In the genomic region with DNA sequence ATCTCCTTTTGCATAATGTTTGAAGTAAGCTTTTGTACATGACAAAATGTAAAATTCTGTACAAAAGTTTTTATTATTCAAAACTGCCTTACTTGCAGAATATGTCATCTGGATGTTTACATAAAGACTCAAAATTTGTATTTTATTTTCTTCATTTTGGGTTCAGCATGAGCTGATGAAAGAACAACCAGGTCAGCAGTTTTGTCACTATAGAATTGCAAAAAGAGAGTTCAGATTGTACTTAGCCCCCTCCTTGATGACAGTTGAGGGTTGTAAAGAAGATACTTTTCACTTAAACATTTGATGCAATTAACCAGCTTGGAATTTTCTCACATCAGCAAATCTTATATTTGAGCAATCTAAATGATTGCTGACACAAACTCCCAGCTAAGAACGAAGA, we compare ENCODE assay signal across 36 cellular contexts.
"Had no signal": no experiment of that assay in that cellular context is flagged by ENCODE, and none has a peak within 500 bp of the region (broad histone marks: within the 10 kb centered on the region; RNA-seq: fewer than 3 reads in every experiment).

No MANE protein-coding gene starts in this region.

- H3K4me1 ChIP-seq: adrenal gland, body of pancreas, breast epithelium had no signal

- FAIRE-seq: astrocyte had no signal

- H3K36me3 ChIP-seq: adrenal gland, brain microvascular endothelial cell, breast epithelium had no signal

- H3K9me3 ChIP-seq: adrenal gland, body of pancreas, breast epithelium had no signal

- H3K4me3 Mint-ChIP-seq: activated B cell treated with CpG ODN at 0.5 μM for 24 hours; activated CD4-positive, alpha-beta memory T cell treated with anti-CD3 and anti-CD28 coated beads for 36 hours; activated CD4-positive, alpha-beta T cell treated with anti-CD3 and anti-CD28 coated beads, Interleukin-2, amount 10 ng/mL, durations not matched to agents 24 days and 14 days; activated CD8-positive, alpha-beta T cell treated with anti-CD3 and anti-CD28 coated beads for 36 hours; activated naive CD4-positive, alpha-beta T cell treated with anti-CD3 and anti-CD28 coated beads for 36 hours; activated naive CD8-positive, alpha-beta T cell treated with anti-CD3 and anti-CD28 coated beads for 36 hours; activated T-cell treated with anti-CD3 and anti-CD28 coated beads, Interleukin-2, amount 50 U/mL, for 4 hours; activated T-cell treated with anti-CD3 and anti-CD28 coated beads, Interleukin-2, amount 50 U/mL, for 72 hours; activated T-helper 1 cell treated with anti-CD3 and anti-CD28 coated beads, Interleukin-12 subunit alpha, Interleukin-12 subunit beta, Interleukin-2, Interleukin-4 antibody, amounts not matched to agents 30 ng/mL and 10 ng/mL and 1 ng/mL, durations not matched to agents 14 hours and 24 hours and 36 hours; activated T-helper 17 cell treated with anti-CD3 and anti-CD28 coated beads, Interleukin-2, amount 50 U/mL, for 72 hours; T-helper 1 cell treated with Interleukin-12 subunit alpha and Interleukin-12 subunit beta and Interleukin-4 antibody, amounts not matched to agents 30 μg/mL and 1 μg/mL, for 36 hours; T-helper 2 cell treated with Interferon-gamma antibody and Interleukin-4, amounts not matched to agents 5 μg/mL and 100 μg/mL, for 36 hours had no signal

- H3K9me3 Mint-ChIP-seq: activated B cell treated with CpG ODN at 0.5 μM for 24 hours; activated CD4-positive, alpha-beta T cell treated with anti-CD3 and anti-CD28 coated beads, Interleukin-2, amount 10 ng/mL, durations not matched to agents 24 days and 14 days; activated CD8-positive, alpha-beta T cell treated with anti-CD3 and anti-CD28 coated beads for 36 hours; activated naive CD4-positive, alpha-beta T cell treated with anti-CD3 and anti-CD28 coated beads for 36 hours; activated naive CD4-positive, alpha-beta T cell treated with anti-CD3 and anti-CD28 coated beads, Interleukin-2, amount 50 U/mL, for 72 hours; activated T-helper 1 cell treated with anti-CD3 and anti-CD28 coated beads, Interleukin-12 subunit alpha, Interleukin-12 subunit beta, Interleukin-2, Interleukin-4 antibody, amounts not matched to agents 30 ng/mL and 10 ng/mL and 1 ng/mL, durations not matched to agents 14 hours and 24 hours and 36 hours; activated T-helper 17 cell treated with anti-CD3 and anti-CD28 coated beads, Interleukin-2, amount 50 U/mL, for 72 hours; T-helper 1 cell treated with Interleukin-12 subunit alpha and Interleukin-12 subunit beta and Interleukin-4 antibody, amounts not matched to agents 30 μg/mL and 1 μg/mL, for 36 hours; T-helper 2 cell treated with Interferon-gamma antibody and Interleukin-4, amounts not matched to agents 5 μg/mL and 100 μg/mL, for 36 hours had no signal

- H3K4me1 Mint-ChIP-seq: activated B cell treated with CpG ODN at 0.5 μM for 24 hours; activated CD4-positive, alpha-beta T cell treated with anti-CD3 and anti-CD28 coated beads, Interleukin-2, amount 10 ng/mL, durations not matched to agents 24 days and 14 days; activated naive CD8-positive, alpha-beta T cell treated with anti-CD3 and anti-CD28 coated beads for 36 hours; activated T-helper 17 cell treated with anti-CD3 and anti-CD28 coated beads, Interleukin-2, amount 50 U/mL, for 72 hours had no signal

- ATAC-seq: activated CD8-positive, alpha-beta T cell treated with anti-CD3 and anti-CD28 coated beads for 36 hours; activated naive CD4-positive, alpha-beta T cell treated with anti-CD3 and anti-CD28 coated beads, Interleukin-2, amount 50 U/mL, for 72 hours; activated T-cell treated with anti-CD3 and anti-CD28 coated beads, Interleukin-2, amount 50 U/mL, for 4 hours; activated T-cell treated with anti-CD3 and anti-CD28 coated beads, Interleukin-2, amount 50 U/mL, for 72 hours; activated T-helper 17 cell treated with anti-CD3 and anti-CD28 coated beads, Interleukin-2, amount 50 U/mL, for 72 hours; body of pancreas had no signal

- H3K27me3 Mint-ChIP-seq: activated B cell treated with CpG ODN at 0.5 μM for 24 hours; activated CD4-positive, alpha-beta memory T cell treated with anti-CD3 and anti-CD28 coated beads for 36 hours; activated CD4-positive, alpha-beta T cell treated with anti-CD3 and anti-CD28 coated beads, Interleukin-2, amount 10 ng/mL, durations not matched to agents 24 days and 14 days; activated CD8-positive, alpha-beta T cell treated with anti-CD3 and anti-CD28 coated beads for 36 hours; activated naive CD8-positive, alpha-beta T cell treated with anti-CD3 and anti-CD28 coated beads for 36 hours; activated T-helper 17 cell treated with anti-CD3 and anti-CD28 coated beads, Interleukin-2, amount 50 U/mL, for 72 hours had no signal

- H3K36me3 Mint-ChIP-seq: activated CD4-positive, alpha-beta memory T cell treated with anti-CD3 and anti-CD28 coated beads for 36 hours; activated naive CD8-positive, alpha-beta T cell treated with anti-CD3 and anti-CD28 coated beads for 36 hours had no signal

- H3K4me3 ChIP-seq: adrenal gland, body of pancreas, breast epithelium had no signal

- H3K27me3 ChIP-seq: adrenal gland, body of pancreas, brain microvascular endothelial cell, breast epithelium had no signal

- H3K27ac Mint-ChIP-seq: activated B cell treated with CpG ODN at 0.5 μM for 24 hours; activated CD4-positive, alpha-beta memory T cell treated with anti-CD3 and anti-CD28 coated beads for 36 hours; activated CD4-positive, alpha-beta T cell treated with anti-CD3 and anti-CD28 coated beads, Interleukin-2, amount 10 ng/mL, durations not matched to agents 24 days and 14 days; activated CD8-positive, alpha-beta T cell treated with anti-CD3 and anti-CD28 coated beads for 36 hours; activated naive CD4-positive, alpha-beta T cell treated with anti-CD3 and anti-CD28 coated beads for 36 hours; activated naive CD4-positive, alpha-beta T cell treated with anti-CD3 and anti-CD28 coated beads, Interleukin-2, amount 50 U/mL, for 72 hours; activated naive CD8-positive, alpha-beta T cell treated with anti-CD3 and anti-CD28 coated beads for 36 hours; activated T-cell treated with anti-CD3 and anti-CD28 coated beads, Interleukin-2, amount 50 U/mL, for 72 hours; activated T-helper 1 cell treated with anti-CD3 and anti-CD28 coated beads, Interleukin-12 subunit alpha, Interleukin-12 subunit beta, Interleukin-2, Interleukin-4 antibody, amounts not matched to agents 30 ng/mL and 10 ng/mL and 1 ng/mL, durations not matched to agents 14 hours and 24 hours and 36 hours; activated T-helper 17 cell treated with anti-CD3 and anti-CD28 coated beads, Interleukin-2, amount 50 U/mL, for 72 hours; T-helper 1 cell treated with Interleukin-12 subunit alpha and Interleukin-12 subunit beta and Interleukin-4 antibody, amounts not matched to agents 30 μg/mL and 1 μg/mL, for 36 hours; T-helper 2 cell treated with Interferon-gamma antibody and Interleukin-4, amounts not matched to agents 5 μg/mL and 100 μg/mL, for 36 hours had no signal

- H3K27ac ChIP-seq: adrenal gland, body of pancreas, brain microvascular endothelial cell, breast epithelium, VCaP had no signal

- DNase-seq: activated B cell treated with CpG ODN at 0.5 μM for 24 hours; activated CD4-positive, alpha-beta memory T cell treated with anti-CD3 and anti-CD28 coated beads for 36 hours; activated CD4-positive, alpha-beta T cell treated with anti-CD3 and anti-CD28 coated beads for 4 hours; activated CD4-positive, alpha-beta T cell treated with anti-CD3 and anti-CD28 coated beads, Interleukin-2, amount 10 ng/mL, durations not matched to agents 24 days and 14 days; activated CD4-positive, alpha-beta T cell treated with anti-CD3 and anti-CD28 coated beads, Interleukin-2, amount 50 U/mL, for 1 hour; activated CD4-positive, alpha-beta T cell treated with anti-CD3 and anti-CD28 coated beads, Interleukin-2, amount 50 U/mL, for 4 hours; activated CD4-positive, CD25-positive, alpha-beta regulatory T cell treated with anti-CD3 and anti-CD28 coated beads, Interleukin-2, amount 50 U/mL, for 72 hours; activated CD8-positive, alpha-beta memory T cell treated with anti-CD3 and anti-CD28 coated beads, Interleukin-2, amount 50 U/mL, for 4 hours; activated CD8-positive, alpha-beta T cell treated with anti-CD3 and anti-CD28 coated beads for 36 hours; activated effector memory CD4-positive, alpha-beta T cell treated with anti-CD3 and anti-CD28 coated beads, Interleukin-2, amount 50 U/mL, for 16 hours; activated gamma-delta T cell treated with Interleukin-2 at 50 U/mL for 16 hours; activated naive CD4-positive, alpha-beta T cell; activated naive CD4-positive, alpha-beta T cell treated with anti-CD3 and anti-CD28 coated beads for 36 hours; activated naive CD4-positive, alpha-beta T cell treated with anti-CD3 and anti-CD28 coated beads, Interleukin-2, amount 50 U/mL, for 16 hours; activated naive CD8-positive, alpha-beta T cell treated with anti-CD3 and anti-CD28 coated beads for 36 hours; activated T-cell treated with anti-CD3 and anti-CD28 coated beads for 4 hours; activated T-cell treated with anti-CD3 and anti-CD28 coated beads, Interleukin-2, amount 50 U/mL, for 1 hour; activated T-cell treated with anti-CD3 and anti-CD28 coated beads, Interleukin-2, amount 50 U/mL, for 4 hours; activated T-cell treated with anti-CD3 and anti-CD28 coated beads, Interleukin-2, amount 50 U/mL, for 72 hours; adrenal gland; amniotic stem cell; aorta; body of pancreas; brain microvascular endothelial cell; central memory CD4-positive, alpha-beta T cell; T-helper 1 cell; T-helper 2 cell; T-helper 9 cell had no signal
